9 cellular contexts compared by ENCODE assay signal in genomic region chr12:45988259-45988658, GRCh38. TPM values are rescaled to one million over a fixed set of nuclear protein-coding genes. Genes with fewer than 3 reads are reported as not detected.
DNase-seq lines count a peak whose midpoint lies in the region; ATAC-seq and TF ChIP-seq lines count a peak whose summit lies in the region.
"Had no signal": no experiment of that assay in that cellular context is flagged by ENCODE, and none has a peak within 500 bp of the region (broad histone marks: within the 10 kb centered on the region; RNA-seq: fewer than 3 reads in every experiment).

No MANE protein-coding gene starts in this region.

- no peaks in the 10 kb centered on the region for H3K9me3 Mint-ChIP-seq in stimulated activated naive CD8-positive, alpha-beta T cell treated with anti-CD3 and anti-CD28 coated beads, Interleukin-15, Interleukin-2, amounts not matched to agents 100 ng/mL and 50 ng/mL, for 24 hours
- peaks cover 5% of the 10 kb centered on the region for H3K9me3 Mint-ChIP-seq in activated B cell treated with CpG ODN at 0.5 μM for 24 hours

- WGBS in upper lobe of left lung, 2 donors: 46 to 58% methylated on average over 3 of the region's 3 CpGs

- H3K4me1 Mint-ChIP-seq in stimulated activated naive CD8-positive, alpha-beta T cell treated with anti-CD3 and anti-CD28 coated beads, Interleukin-15, Interleukin-2, amounts not matched to agents 100 ng/mL and 50 ng/mL, for 24 hours (ENCODE audit: low read depth): peaks cover 76% of the 10 kb centered on the region
- H3K4me1 Mint-ChIP-seq in activated B cell treated with CpG ODN at 0.5 μM for 24 hours: peaks cover 71% of the 10 kb centered on the region

- H3K27me3 Mint-ChIP-seq in stimulated activated naive CD8-positive, alpha-beta T cell treated with anti-CD3 and anti-CD28 coated beads, Interleukin-15, Interleukin-2, amounts not matched to agents 100 ng/mL and 50 ng/mL, for 24 hours: no peaks in the 10 kb centered on the region
- H3K27me3 Mint-ChIP-seq in activated B cell treated with CpG ODN at 0.5 μM for 24 hours: no peaks in the 10 kb centered on the region

- CTCF ChIA-PET in activated B cell treated with CpG ODN at 0.5 μM for 24 hours (lab: Charles Lee): no interaction called here

- no peak for TF ChIP-seq EP300 in upper lobe of left lung (IDR thresholded peaks at IDR 0.05)

- POLR2A ChIA-PET in activated B cell treated with CpG ODN at 0.5 μM for 24 hours (lab: Charles Lee): interaction anchor here (0.6 kb wide), 1 partner anchor 60 kb away, joined by 5 read pairs; no protein-coding TSS in a partner anchor

- H3K27ac Mint-ChIP-seq in stimulated activated naive CD8-positive, alpha-beta T cell treated with anti-CD3 and anti-CD28 coated beads, Interleukin-15, Interleukin-2, amounts not matched to agents 100 ng/mL and 50 ng/mL, for 24 hours: peak overlapping the region; percentile 21
- peak overlapping the region; percentile 98 for H3K27ac Mint-ChIP-seq in activated B cell treated with CpG ODN at 0.5 μM for 24 hours

- H3K9me3 ChIP-seq in upper lobe of left lung: no peaks in the 10 kb centered on the region
- H3K9me3 ChIP-seq: body of pancreas had no signal

- no peak for DNase-seq in stimulated activated naive CD8-positive, alpha-beta T cell treated with anti-CD3 and anti-CD28 coated beads, Interleukin-15, Interleukin-2, amounts not matched to agents 100 U/mL and 50 U/mL, for 24 hours
- DNase-seq in activated B cell treated with CpG ODN at 0.5 μM for 24 hours (no peak), iris pigment epithelial cell (ENCODE audit: low read depth) (peak; percentile 71), upper lobe of left lung (no peak), dermis blood vessel endothelial cell (no peak), AML-193 (lab: John Stamatoyannopoulos, UW) (no peak), AG08396 (ENCODE audit: low spot score) (no peak)
- DNase-seq: body of pancreas had no signal

- ATAC-seq in stimulated activated naive CD8-positive, alpha-beta T cell treated with anti-CD3 and anti-CD28 coated beads, Interleukin-15, Interleukin-2, amounts not matched to agents 100 U/mL and 50 U/mL, for 24 hours: no peak
- ATAC-seq in activated B cell treated with CpG ODN at 0.5 μM for 24 hours (ENCODE audit: low read depth) (no peak), upper lobe of left lung (ENCODE audit: low FRiP score in 2 of 2) (no peak)
- ATAC-seq: body of pancreas had no signal

- H3K27ac ChIP-seq in upper lobe of left lung: peak overlapping the region in 2 of 4 donors; percentile 98 to 99

- H3K4me3 ChIP-seq in upper lobe of left lung: peak overlapping the region in 1 of 4 donors; percentile 76
- H3K4me3 ChIP-seq: body of pancreas had no signal

- peaks cover 54% of the 10 kb centered on the region for H3K36me3 Mint-ChIP-seq in stimulated activated naive CD8-positive, alpha-beta T cell treated with anti-CD3 and anti-CD28 coated beads, Interleukin-15, Interleukin-2, amounts not matched to agents 100 ng/mL and 50 ng/mL, for 24 hours (ENCODE audit: low read depth)
- H3K36me3 Mint-ChIP-seq in activated B cell treated with CpG ODN at 0.5 μM for 24 hours (ENCODE audit: low read depth): peaks cover 51% of the 10 kb centered on the region

- TF ChIP-seq CTCF in activated B cell treated with CpG ODN at 0.5 μM for 24 hours (IDR thresholded peaks at IDR 0.05) (no peak), upper lobe of left lung (IDR thresholded peaks at IDR 0.05) (no peak)

- intact Hi-C loops in activated B cell treated with CpG ODN at 0.5 μM for 24 hours (cut with micrococcal nuclease): loop anchor here (10.0 kb wide), 1 partner anchor 1317 kb away; no protein-coding TSS in a partner anchor

- TF ChIP-seq POLR2A in upper lobe of left lung (IDR thresholded peaks at IDR 0.05): no peak

- H3K36me3 ChIP-seq in upper lobe of left lung: no peaks in the 10 kb centered on the region

- H3K4me3 Mint-ChIP-seq in stimulated activated naive CD8-positive, alpha-beta T cell treated with anti-CD3 and anti-CD28 coated beads, Interleukin-15, Interleukin-2, amounts not matched to agents 100 ng/mL and 50 ng/mL, for 24 hours: peak overlapping the region; percentile 95
- peak overlapping the region; percentile 68 for H3K4me3 Mint-ChIP-seq in activated B cell treated with CpG ODN at 0.5 μM for 24 hours

- peaks cover 45 to 48% (median 46%) of the 10 kb centered on the region in 4 donors for H3K4me1 ChIP-seq in upper lobe of left lung

- no peaks in the 10 kb centered on the region for H3K27me3 ChIP-seq in upper lobe of left lung
- H3K27me3 ChIP-seq: body of pancreas had no signal

RNA-seq across cellular contexts. Expression of gene SCAF11, which starts 2.1 kb away (rescaled TPM):
- 180 and 198 TPM in 2 replicates for total RNA-seq in activated B cell treated with CpG ODN at 0.5 μM for 24 hours
- total RNA-seq in upper lobe of left lung: 100 to 1,000 TPM in 5 of 6 donors, 10 to 100 TPM in 1; 98.5 to 264 (median 109) TPM
- total RNA-seq in dermis blood vessel endothelial cell: 64.5 and 64.9 TPM in 2 replicates
